ENCODE assay signal across 20 cellular contexts in the genomic region with DNA sequence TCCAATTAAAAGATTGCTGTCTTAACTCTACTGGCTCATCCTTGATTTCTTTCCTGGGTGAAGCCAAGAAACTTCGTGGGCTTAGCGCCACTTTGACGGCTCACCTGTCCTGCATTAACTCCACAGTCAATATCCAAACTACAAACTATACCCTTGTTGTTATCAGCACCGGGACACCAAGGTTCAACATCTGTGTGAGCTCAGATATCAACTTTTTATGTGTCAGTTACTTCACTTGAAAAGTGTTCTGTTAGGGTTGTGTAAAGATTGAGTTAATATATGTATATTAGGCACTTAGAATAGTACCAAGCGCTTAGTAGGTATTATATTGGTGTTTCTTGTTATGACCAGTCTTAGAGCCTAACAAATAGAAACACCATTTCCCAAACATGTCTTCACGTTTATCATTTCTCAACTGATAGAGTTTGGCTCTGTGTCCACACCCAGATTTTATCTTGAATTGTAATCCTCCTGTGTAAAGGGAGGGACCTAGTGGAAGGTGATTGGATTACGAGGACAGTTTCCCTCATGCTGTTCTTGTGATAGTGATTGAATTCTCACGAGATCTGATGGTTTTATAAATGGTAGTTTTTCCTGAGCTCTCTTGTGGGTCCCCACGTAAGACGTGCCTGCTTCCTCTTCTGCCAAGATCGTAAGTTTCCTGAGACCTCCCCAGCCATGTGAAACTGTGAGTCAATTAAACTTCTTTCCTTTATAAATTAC. TPM values are rescaled to one million over a fixed set of nuclear protein-coding genes. Genes with fewer than 3 reads are reported as not detected.
"Had no signal": no experiment of that assay in that cellular context is flagged by ENCODE, and none has a peak within 500 bp of the region (broad histone marks: within the 10 kb centered on the region; RNA-seq: fewer than 3 reads in every experiment).

No MANE protein-coding gene starts in this region.

- H3K9me3 ChIP-seq: thoracic aorta, upper lobe of right lung had no signal

- H3K36me3 Mint-ChIP-seq: activated naive CD8-positive, alpha-beta T cell treated with anti-CD3 and anti-CD28 coated beads, Interleukin-2, amount 10 ng/mL, durations not matched to agents 7 days and 5 days; memory B cell had no signal

- H3K27ac ChIP-seq: brain microvascular endothelial cell, thoracic aorta, upper lobe of right lung had no signal

- H3K27ac Mint-ChIP-seq: activated CD4-positive, alpha-beta T cell treated with anti-CD3 and anti-CD28 coated beads, Interleukin-2, amount 10 ng/mL, durations not matched to agents 7 days and 5 days; activated naive CD8-positive, alpha-beta T cell treated with anti-CD3 and anti-CD28 coated beads, Interleukin-2, amount 10 ng/mL, durations not matched to agents 7 days and 5 days; activated T-helper 1 cell treated with anti-CD3 and anti-CD28 coated beads, Interleukin-12 subunit alpha, Interleukin-12 subunit beta, Interleukin-2, Interleukin-4 antibody, amounts not matched to agents 30 ng/mL and 10 ng/mL and 1 ng/mL, durations not matched to agents 14 hours and 24 hours and 36 hours; memory B cell; naive thymus-derived CD8-positive, alpha-beta T cell had no signal

- H3K4me3 Mint-ChIP-seq: activated CD4-positive, alpha-beta T cell treated with anti-CD3 and anti-CD28 coated beads, Interleukin-2, amount 10 ng/mL, durations not matched to agents 7 days and 5 days; activated naive CD8-positive, alpha-beta T cell treated with anti-CD3 and anti-CD28 coated beads, Interleukin-2, amount 10 ng/mL, durations not matched to agents 7 days and 5 days; activated T-helper 1 cell treated with anti-CD3 and anti-CD28 coated beads, Interleukin-12 subunit alpha, Interleukin-12 subunit beta, Interleukin-2, Interleukin-4 antibody, amounts not matched to agents 30 ng/mL and 10 ng/mL and 1 ng/mL, durations not matched to agents 14 hours and 24 hours and 36 hours; central memory CD8-positive, alpha-beta T cell; effector memory CD8-positive, alpha-beta T cell; memory B cell; naive thymus-derived CD8-positive, alpha-beta T cell had no signal

- H3K27me3 ChIP-seq: brain microvascular endothelial cell had no signal

- FAIRE-seq: frontal cortex had no signal

- H3K4me1 Mint-ChIP-seq: central memory CD8-positive, alpha-beta T cell; memory B cell had no signal

- ATAC-seq: effector memory CD8-positive, alpha-beta T cell; left ventricle myocardium superior; naive thymus-derived CD8-positive, alpha-beta T cell; upper lobe of right lung had no signal

- H3K36me3 ChIP-seq: brain microvascular endothelial cell, thoracic aorta, upper lobe of right lung had no signal

- DNase-seq: activated CD4-positive, alpha-beta T cell treated with anti-CD3 and anti-CD28 coated beads, Interleukin-2, amount 10 ng/mL, durations not matched to agents 7 days and 5 days; activated naive CD8-positive, alpha-beta T cell treated with anti-CD3 and anti-CD28 coated beads, Interleukin-2, amount 10 ng/mL, durations not matched to agents 7 days and 5 days; anterior cingulate cortex; brain microvascular endothelial cell; effector memory CD8-positive, alpha-beta T cell; head of caudate nucleus; kidney glomerular epithelial cell; left ventricle myocardium superior; naive thymus-derived CD8-positive, alpha-beta T cell; posterior cingulate gyrus; retina; stimulated activated CD4-positive, alpha-beta T cell treated with anti-CD3 and anti-CD28 coated beads, Interleukin-12 subunit alpha, Interleukin-12 subunit beta, amount 100 ng/mL, for 4 hours; stimulated activated CD4-positive, alpha-beta T cell treated with anti-CD3 and anti-CD28 coated beads, Interleukin-2, amount 100 ng/mL, for 24 hours; upper lobe of right lung had no signal

- H3K4me1 ChIP-seq: upper lobe of right lung had no signal

- H3K9me3 Mint-ChIP-seq: activated T-helper 1 cell treated with anti-CD3 and anti-CD28 coated beads, Interleukin-12 subunit alpha, Interleukin-12 subunit beta, Interleukin-2, Interleukin-4 antibody, amounts not matched to agents 30 ng/mL and 10 ng/mL and 1 ng/mL, durations not matched to agents 14 hours and 24 hours and 36 hours; central memory CD8-positive, alpha-beta T cell; effector memory CD8-positive, alpha-beta T cell; memory B cell had no signal

- H3K4me3 ChIP-seq: thoracic aorta, upper lobe of right lung had no signal

RNA-seq across cellular contexts. Expression of a gene that starts 19.0 kb away (rescaled TPM):
- total RNA-seq: activated CD8-positive, alpha-beta memory T cell treated with anti-CD3 and anti-CD28 coated beads for 36 hours; activated T-helper 1 cell treated with anti-CD3 and anti-CD28 coated beads, Interleukin-12 subunit alpha, Interleukin-12 subunit beta, Interleukin-2, Interleukin-4 antibody, amounts not matched to agents 30 ng/mL and 10 ng/mL and 1 ng/mL, durations not matched to agents 14 hours and 24 hours and 36 hours had no signal
